ENCODE assay signal across 1 cellular context in the genomic region with DNA sequence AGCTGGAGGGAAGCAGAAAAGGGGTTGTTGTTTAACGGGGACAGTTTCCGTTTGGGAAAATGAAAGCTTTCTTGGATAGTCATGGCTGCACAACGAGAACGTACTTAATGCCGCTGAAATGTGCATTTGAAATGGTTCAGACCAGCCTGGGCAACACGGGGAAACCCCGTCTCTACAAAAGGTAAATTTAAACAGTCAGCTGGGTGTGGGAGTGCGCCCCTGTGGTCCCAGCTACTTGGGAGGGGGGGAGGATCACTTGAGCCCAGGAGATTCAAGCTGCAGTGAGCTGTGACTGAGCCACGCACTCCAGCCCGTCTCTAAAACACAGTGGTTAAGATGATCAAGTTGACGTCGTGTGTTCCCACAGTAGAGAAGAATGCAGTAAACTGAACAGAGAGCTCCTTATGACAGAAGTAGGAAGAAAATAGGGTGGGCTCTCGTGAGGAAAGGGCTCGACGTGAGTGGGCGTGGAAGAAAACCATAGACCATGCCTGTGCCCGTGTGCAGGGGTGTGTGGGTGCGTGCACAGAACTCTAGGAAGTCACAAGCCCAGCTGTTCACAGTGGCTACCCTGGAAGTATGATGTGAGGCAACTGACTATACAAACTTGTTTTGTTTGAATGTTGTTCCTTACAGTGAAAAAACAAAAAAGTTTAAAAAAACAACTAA.
A peak's percentile ranks its signal among the peaks of the same experiment; 100 is the strongest.
TF ChIP-seq lines count a peak whose summit lies in the region.

No MANE protein-coding gene starts in this region.

TF ChIP-seq in K562, 482 proteins besides CTCF, POLR2A, EP300 and RAD21:
- TF ChIP-seq SREBF2 (CRISPR knock-in tag; IDR thresholded peaks at IDR 0.05) (no peak), NR2C2 (CRISPR knock-in tag; IDR thresholded peaks at IDR 0.05) (no peak), NR2C2 (tag; IDR thresholded peaks at IDR 0.05) (no peak), SMARCA4 (IDR thresholded peaks at IDR 0.05) (no peak), SUPT5H (IDR thresholded peaks at IDR 0.05) (0 out of 2 replicates have a peak, but pooled peaks have one; percentile 39), POLR2G (IDR thresholded peaks at IDR 0.05; ENCODE audit: low read depth, low read length) (no peak), SRSF1 (IDR thresholded peaks at IDR 0.05; ENCODE audit: low read depth, low read length) (no peak)
